Comparison of ENCODE assay signal across 8 cellular contexts in genomic region chr6:125099211-125100017, GRCh38. TPM values are rescaled to one million over a fixed set of nuclear protein-coding genes. Genes with fewer than 3 reads are reported as not detected.
DNase-seq lines count a peak whose midpoint lies in the region; ATAC-seq and TF ChIP-seq lines count a peak whose summit lies in the region.

No MANE protein-coding gene starts in this region.

- TF ChIP-seq POLR2A in gastrocnemius medialis (IDR thresholded peaks at IDR 0.05): no peak

- H4K20me1 ChIP-seq in mammary epithelial cell (ENCODE audit: insufficient read depth, low read length): no peaks in the 10 kb centered on the region

- H3K27ac ChIP-seq in ACC112 (ENCODE audit: low read depth, low read length) (no peak overlapping the region), mammary epithelial cell (ENCODE audit: insufficient read depth, low read depth, low read length) (no peak overlapping the region), gastrocnemius medialis (no peak overlapping the region)

- in situ Hi-C loops in mammary epithelial cell (cut with MboI; ENCODE audit: low sequenced_read_pairs in 2 of 2): no loop called here
- in situ Hi-C loops in gastrocnemius medialis (cut with MboI; ENCODE audit: low sequenced_read_pairs in 4 of 4): no loop called here

- intact Hi-C loops in mammary epithelial cell (cut with micrococcal nuclease): loop anchor here (10.0 kb wide), 1 partner anchor 875 kb away; no protein-coding TSS in a partner anchor
- intact Hi-C loops in gastrocnemius medialis (cut with DNase I; ENCODE audit: low total_unique reads): no loop called here

- dilution Hi-C loops in mammary epithelial cell (cut with HindIII; ENCODE audit: low sequenced_read_pairs): loop anchor here (25.0 kb wide), 1 partner anchor 137 kb away; the partner anchor contains the start of gene RNF217

- CTCF ChIA-PET in mammary epithelial cell (lab: Charles Lee; ENCODE audit: low non-redundant PET): no interaction called here

- H3K9me3 ChIP-seq in mammary epithelial cell (replicated peaks; ENCODE audit: insufficient read depth, low read length) (no peaks in the 10 kb centered on the region), gastrocnemius medialis (no peaks in the 10 kb centered on the region)

- H3K4me1 ChIP-seq in ACC112 (ENCODE audit: control insufficient read depth, insufficient read depth, low read length, unreplicated experiment) (peaks cover 55% of the 10 kb centered on the region), mammary epithelial cell (ENCODE audit: insufficient read depth, low read length) (peaks cover 62% of the 10 kb centered on the region), gastrocnemius medialis (peaks cover 0 to 6% of the 10 kb centered on the region in 2 donors)

- no peaks in the 10 kb centered on the region for H3K36me3 ChIP-seq in ACC112 (ENCODE audit: insufficient read depth, low read length)
- H3K36me3 ChIP-seq in mammary epithelial cell (ENCODE audit: insufficient read depth, low read length): no peaks in the 10 kb centered on the region
- no peaks in the 10 kb centered on the region for H3K36me3 ChIP-seq in gastrocnemius medialis

- H2AFZ ChIP-seq in ACC112 (ENCODE audit: low read length, unreplicated experiment): peak overlapping the region; percentile 30
- H2AFZ ChIP-seq in mammary epithelial cell (ENCODE audit: low read depth, low read length): peak overlapping the region; percentile 93

- BruUV-seq in mammary epithelial cell (replicated peaks; lab: Mats Ljungman, UMichigan): no TSS peak

- TF ChIP-seq CTCF in mammary epithelial cell (conservative IDR thresholded peaks at IDR 0.05 in 1 of 2, IDR thresholded peaks at IDR 0.05 in 1 of 2; ENCODE audit: extremely low read depth in 1 of 2, insufficient read depth in 1 of 2, low read depth in 1 of 2, low read length in 2 of 2): no peak
- no peak for TF ChIP-seq CTCF in gastrocnemius medialis (IDR thresholded peaks at IDR 0.05 in 4 of 5, conservative IDR thresholded peaks at IDR 0.05 in 1 of 5)

- H3K4me2 ChIP-seq in mammary epithelial cell (ENCODE audit: insufficient read depth, low read depth, low read length): peak overlapping the region; percentile 98

- H3K27me3 ChIP-seq in ACC112 (ENCODE audit: insufficient read depth, low read length) (no peaks in the 10 kb centered on the region), mammary epithelial cell (ENCODE audit: insufficient read depth, low read length) (no peaks in the 10 kb centered on the region), gastrocnemius medialis (no peaks in the 10 kb centered on the region)

- WGBS in mammary epithelial cell (ENCODE audit: low coverage, missing lambda C conversion rate): 13% methylated on average over 8 of the region's 48 CpGs

- H3K9ac ChIP-seq in mammary epithelial cell (ENCODE audit: insufficient read depth, low read length): peak overlapping the region; percentile 28

- ATAC-seq in GM19025 (IDR thresholded peaks at IDR 0.05; ENCODE audit: low read depth, unreplicated experiment) (peak; percentile 77), gastrocnemius medialis (peak; percentile 61 to 71)

- DNase-seq in HK-2 (ENCODE audit: unreplicated experiment): peak; percentile 40
- DNase-seq in RPMI7951 (ENCODE audit: low read depth): peak; percentile 81
- peak; percentile 44 for DNase-seq in mammary epithelial cell
- DNase-seq in iPS-NIHi11 (ENCODE audit: low spot score): peak; percentile 79
- DNase-seq in gastrocnemius medialis: peak in 1 of 2 donors; percentile 34
- DNase-seq in GF-D8 (lab: John Stamatoyannopoulos, UW): no peak

- H3K79me2 ChIP-seq in ACC112 (ENCODE audit: control insufficient read depth, insufficient read depth, low read length, unreplicated experiment) (no peaks in the 10 kb centered on the region), mammary epithelial cell (ENCODE audit: insufficient read depth, low read length) (no peaks in the 10 kb centered on the region)

- H3K4me3 ChIP-seq in ACC112 (ENCODE audit: low read depth, low read length): peak overlapping the region; percentile 67
- H3K4me3 ChIP-seq in mammary epithelial cell (replicated peaks in 1 of 3; ENCODE audit: insufficient read depth in 1 of 3, low read depth in 2 of 3, low read length in 3 of 3): peak overlapping the region; percentile 28 to 61 (median 50)
- peak overlapping the region; percentile 58 to 78 (median 66) for H3K4me3 ChIP-seq in gastrocnemius medialis

RNA-seq across cellular contexts. Expression of gene TPD52L1, which starts 54.2 kb away (rescaled TPM):
- 16.8 and 17.4 TPM in 2 replicates for total RNA-seq in RPMI7951 (2014; rRNA removed; shearing (Covaris generic))
- 100 to 1,000 TPM; 115 to 269 TPM for total RNA-seq in mammary epithelial cell
- polyA plus RNA-seq in mammary epithelial cell: 171 TPM
- 86.8 TPM for polyA minus RNA-seq in mammary epithelial cell
- 100 to 1,000 TPM in 3 of 4 donors, 10 to 100 TPM in 1; 47.6 to 152 (median 123) TPM for total RNA-seq in gastrocnemius medialis
